ENCODE assay signal across 16 cellular contexts in the genomic region with DNA sequence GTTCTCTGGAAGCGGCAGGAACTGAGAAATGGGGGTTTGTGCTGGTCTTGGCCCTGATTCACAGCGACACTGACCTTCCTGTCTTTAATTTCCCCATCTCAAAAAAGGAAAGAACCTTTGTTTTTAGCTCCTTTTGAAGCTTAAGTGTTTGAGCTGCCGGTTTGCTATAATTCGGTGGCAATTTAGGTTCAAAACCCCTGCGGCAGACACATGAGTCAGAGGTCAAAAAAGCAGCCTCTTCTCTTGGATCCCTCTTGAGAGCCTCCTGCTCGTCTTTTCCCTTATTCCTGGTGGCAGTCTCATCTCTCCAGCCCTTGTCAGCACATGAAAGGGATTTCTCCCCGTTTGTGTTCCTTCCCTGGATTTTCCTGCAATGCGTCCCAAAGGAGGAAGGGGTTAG.
A peak's percentile ranks its signal among the peaks of the same experiment; 100 is the strongest.
DNase-seq lines count a peak whose midpoint lies in the region; ATAC-seq, FAIRE-seq and TF ChIP-seq lines count a peak whose summit lies in the region.
"Had no signal": no experiment of that assay in that cellular context is flagged by ENCODE, and none has a peak within 500 bp of the region (broad histone marks: within the 10 kb centered on the region; RNA-seq: fewer than 3 reads in every experiment).

No MANE protein-coding gene starts in this region.

- ATAC-seq in GM18867 (IDR thresholded peaks at IDR 0.05; ENCODE audit: unreplicated experiment) = no peak
- ATAC-seq: HCT116 had no signal

- H3K9me3 ChIP-seq in endothelial cell of umbilical vein (replicated peaks; ENCODE audit: control insufficient read depth, insufficient read depth, low read length) = no peaks in the 10 kb centered on the region
- H3K9me3 ChIP-seq: BLaER1 treated with 17β-estradiol and CSF1 and Interleukin-3, amounts not matched to agents 10 nM and 100 nM had no signal

- peaks cover 0 to 2% of the 10 kb centered on the region in 2 experiments for H3K36me3 ChIP-seq in endothelial cell of umbilical vein (ENCODE audit: control insufficient read depth in 2 of 2, extremely low read depth in 1 of 2, insufficient read depth in 2 of 2, low read length in 2 of 2)

- no peaks in the 10 kb centered on the region for H3K9me1 ChIP-seq in endothelial cell of umbilical vein (replicated peaks; ENCODE audit: control insufficient read depth, extremely low read depth, insufficient read depth, low read length)

- CTCF ChIA-PET in endothelial cell of umbilical vein (lab: Charles Lee) = interaction anchor here (0.7 to 2.2 kb wide), 5 partner anchors 39 to 272 kb away, joined by 3 to 8 read pairs (median 4); a partner anchor contains a TSS

- H3K4me1 ChIP-seq in endothelial cell of umbilical vein (ENCODE audit: control insufficient read depth, extremely low read depth, insufficient read depth, low read length) = peaks cover 23% of the 10 kb centered on the region

- no peaks in the 10 kb centered on the region for H3K9me3 Mint-ChIP-seq in activated naive CD4-positive, alpha-beta T cell treated with anti-CD3 and anti-CD28 coated beads, Interleukin-2, amount 50 U/mL, for 24 hours
- H3K9me3 Mint-ChIP-seq in nephron = no peaks in the 10 kb centered on the region
- H3K9me3 Mint-ChIP-seq: CD4-positive, CD25-positive, alpha-beta regulatory T cell had no signal

- H3K27me3 ChIP-seq in endothelial cell of umbilical vein (ENCODE audit: control insufficient read depth in 2 of 2, insufficient read depth in 2 of 2, low read length in 2 of 2) = no peaks in the 10 kb centered on the region

- no peak for TF ChIP-seq POLR2A in endothelial cell of umbilical vein (IDR thresholded peaks at IDR 0.05; ENCODE audit: low read depth, low read length)

- dilution Hi-C loops in endothelial cell of umbilical vein (cut with MboI; ENCODE audit: extremely low pct_ligation_motif_present, low sequenced_read_pairs) = no loop called here

- in situ Hi-C loops in KBM-7 (cut with MboI; ENCODE audit: low pct_unique_long_range_greater_than_20kb, low sequenced_read_pairs) = no loop called here

- intact Hi-C loops in endothelial cell of umbilical vein (cut with micrococcal nuclease) = no loop called here

- H2AFZ ChIP-seq in endothelial cell of umbilical vein (ENCODE audit: low read depth, low read length) = no peak overlapping the region
- H2AFZ ChIP-seq: GM23248 had no signal

- no peak overlapping the region for H3K4me3 Mint-ChIP-seq in activated naive CD4-positive, alpha-beta T cell treated with anti-CD3 and anti-CD28 coated beads, Interleukin-2, amount 50 U/mL, for 24 hours
- H3K4me3 Mint-ChIP-seq in nephron = no peak overlapping the region

- no peak overlapping the region for H3K9ac ChIP-seq in endothelial cell of umbilical vein (replicated peaks; ENCODE audit: extremely low read depth, insufficient read depth, low read length)
- H3K9ac ChIP-seq: BLaER1 treated with 17β-estradiol and CSF1 and Interleukin-3, amounts not matched to agents 10 nM and 100 nM; GM23248 had no signal

- no TSS peak for BruUV-seq in endothelial cell of umbilical vein (replicated peaks; lab: Mats Ljungman, UMichigan)

- H3K36me3 Mint-ChIP-seq in activated naive CD4-positive, alpha-beta T cell treated with anti-CD3 and anti-CD28 coated beads, Interleukin-2, amount 50 U/mL, for 24 hours = peaks cover 15% of the 10 kb centered on the region
- H3K36me3 Mint-ChIP-seq in nephron (ENCODE audit: low read depth) = peaks cover 62% of the 10 kb centered on the region

- H3K27ac ChIP-seq in endothelial cell of umbilical vein (ENCODE audit: insufficient read depth, low read depth, low read length) = no peak overlapping the region
- H3K27ac ChIP-seq: BLaER1 treated with 17β-estradiol and CSF1 and Interleukin-3, amounts not matched to agents 10 nM and 100 nM; GM23248; HL-60 had no signal

- no peak for DNase-seq in activated naive CD4-positive, alpha-beta T cell treated with anti-CD3 and anti-CD28 coated beads, Interleukin-2, amount 50 U/mL, for 16 hours
- DNase-seq in endothelial cell of umbilical vein (ENCODE audit: low read depth, low spot score) (no peak), GDM1 (lab: John Stamatoyannopoulos, UW) (no peak), KBM-7 (no peak)
- DNase-seq: 8988T; ACHN; CD4-positive, CD25-positive, alpha-beta regulatory T cell; DMS53; GM23248 had no signal

- no peak overlapping the region for H3K4me3 ChIP-seq in endothelial cell of umbilical vein (replicated peaks in 1 of 3; ENCODE audit: insufficient read depth in 1 of 3, low read depth in 1 of 3, low read length in 3 of 3)
- H3K4me3 ChIP-seq: BLaER1 treated with 17β-estradiol and CSF1 and Interleukin-3, amounts not matched to agents 10 nM and 100 nM; GM23248 had no signal

- peak; percentile 77 for FAIRE-seq in endothelial cell of umbilical vein (lab: Jason Lieb, UNC)
- FAIRE-seq: H54 had no signal

- peak overlapping the region; percentile 59 for H3K27ac Mint-ChIP-seq in activated naive CD4-positive, alpha-beta T cell treated with anti-CD3 and anti-CD28 coated beads, Interleukin-2, amount 50 U/mL, for 24 hours
- peak overlapping the region in 2 of 3 experiments; percentile 63 to 76 for H3K27ac Mint-ChIP-seq in nephron

- TF ChIP-seq CTCF in endothelial cell of umbilical vein (IDR thresholded peaks at IDR 0.05; ENCODE audit: extremely low read depth in 1 of 2, insufficient read depth in 1 of 2, low read depth in 1 of 2, low read length in 2 of 2) = no peak
- no peak for TF ChIP-seq CTCF in nephron (IDR thresholded peaks at IDR 0.05; ENCODE audit: unreplicated experiment in 3 of 3)

- H3K4me2 ChIP-seq in endothelial cell of umbilical vein (ENCODE audit: insufficient read depth, low read length) = no peak overlapping the region
- H3K4me2 ChIP-seq: BLaER1 treated with 17β-estradiol and CSF1 and Interleukin-3, amounts not matched to agents 10 nM and 100 nM had no signal

- H4K20me1 ChIP-seq in endothelial cell of umbilical vein (replicated peaks; ENCODE audit: control insufficient read depth, extremely low read depth, insufficient read depth, low read length) = no peaks in the 10 kb centered on the region

- POLR2A ChIA-PET in endothelial cell of umbilical vein (lab: Charles Lee) = no interaction called here

- H3K79me2 ChIP-seq in endothelial cell of umbilical vein (ENCODE audit: control insufficient read depth, insufficient read depth, low read length) = no peaks in the 10 kb centered on the region

- no peaks in the 10 kb centered on the region for H3K27me3 Mint-ChIP-seq in activated naive CD4-positive, alpha-beta T cell treated with anti-CD3 and anti-CD28 coated beads, Interleukin-2, amount 50 U/mL, for 24 hours
- peaks cover 4% of the 10 kb centered on the region for H3K27me3 Mint-ChIP-seq in nephron (ENCODE audit: low read depth)
- H3K27me3 Mint-ChIP-seq: CD4-positive, CD25-positive, alpha-beta regulatory T cell had no signal

- H3K4me1 Mint-ChIP-seq in activated naive CD4-positive, alpha-beta T cell treated with anti-CD3 and anti-CD28 coated beads, Interleukin-2, amount 50 U/mL, for 24 hours = no peaks in the 10 kb centered on the region
- peaks cover 41% of the 10 kb centered on the region for H3K4me1 Mint-ChIP-seq in nephron

TF ChIP-seq in endothelial cell of umbilical vein, 7 proteins besides CTCF, POLR2A, EP300 and RAD21:
- no peak for TF ChIP-seq EZH2 (IDR thresholded peaks at IDR 0.05; ENCODE audit: borderline replicate concordance, low read depth, low read length, severe bottlenecking)
- TF ChIP-seq, protein P1, sequence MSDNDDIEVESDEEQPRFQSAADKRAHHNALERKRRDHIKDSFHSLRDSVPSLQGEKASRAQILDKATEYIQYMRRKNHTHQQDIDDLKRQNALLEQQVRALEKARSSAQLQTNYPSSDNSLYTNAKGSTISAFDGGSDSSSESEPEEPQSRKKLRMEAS (IDR thresholded peaks at IDR 0.05; ENCODE audit: insufficient read depth, insufficient read length) = no peak
- no peak for TF ChIP-seq FOS (IDR thresholded peaks at IDR 0.05; ENCODE audit: borderline replicate concordance, insufficient read depth, low read length)
- no peak for TF ChIP-seq GATA2 (IDR thresholded peaks at IDR 0.05; ENCODE audit: insufficient read depth, insufficient read length, low read depth, low read length)
- TF ChIP-seq POLR2AphosphoS5 (IDR thresholded peaks at IDR 0.05; ENCODE audit: insufficient read depth, low read depth, low read length) = no peak
- no peak for TF ChIP-seq MYC (IDR thresholded peaks at IDR 0.05; ENCODE audit: low read depth, low read length)
- no peak for TF ChIP-seq JUN (IDR thresholded peaks at IDR 0.05; ENCODE audit: borderline replicate concordance, insufficient read depth, insufficient read length, low read depth)
